In genomic region chr7:30564243-30564892, GRCh38 we compare ENCODE assay signal across 8 cellular contexts. TPM values are rescaled to one million over a fixed set of nuclear protein-coding genes. Genes with fewer than 3 reads are reported as not detected.
A peak's percentile ranks its signal among the peaks of the same experiment; 100 is the strongest.
DNase-seq lines count a peak whose midpoint lies in the region; ATAC-seq and TF ChIP-seq lines count a peak whose summit lies in the region.

No MANE protein-coding gene starts in this region.

- H3K36me3 ChIP-seq in kidney epithelial cell (ENCODE audit: control insufficient read depth, insufficient read depth, low read length): peaks cover 1% of the 10 kb centered on the region

- peak; percentile 79 for DNase-seq in AG10803 (ENCODE audit: low read depth)
- DNase-seq in NCI-H226: peak; percentile 86
- DNase-seq in activated CD4-positive, CD25-positive, alpha-beta regulatory T cell (lab: John Stamatoyannopoulos, UW): peak; percentile 46 to 75 (median 57)
- peak in 60 of 61 donors; percentile 25 to 93 (median 76) for DNase-seq in caudate nucleus (lab: John Stamatoyannopoulos, UW)
- DNase-seq in kidney epithelial cell (ENCODE audit: low read depth): peak; percentile 43
- DNase-seq in stimulated activated CD4-positive, alpha-beta T cell treated with anti-CD3 and anti-CD28 coated beads, Interleukin-2, amount 100 ng/mL, for 24 hours: peak; percentile 80 to 81

- no peaks in the 10 kb centered on the region for H3K27me3 ChIP-seq in kidney epithelial cell (ENCODE audit: control insufficient read depth, insufficient read depth, low read length)

- H3K4me3 ChIP-seq in AG10803 (ENCODE audit: low read length) (no peak overlapping the region), kidney epithelial cell (ENCODE audit: low read depth, low read length) (no peak overlapping the region)

- ATAC-seq in GM18909 (IDR thresholded peaks at IDR 0.05; ENCODE audit: poor library complexity, unreplicated experiment) (peak; percentile 84), HG03159 (IDR thresholded peaks at IDR 0.05; ENCODE audit: unreplicated experiment) (peak; percentile 79)

- TF ChIP-seq CTCF in AG10803 (conservative IDR thresholded peaks at IDR 0.05; ENCODE audit: low read length) (peak; percentile 89), kidney epithelial cell (IDR thresholded peaks at IDR 0.05; ENCODE audit: insufficient read depth, low read length, poor library complexity, severe bottlenecking) (peak; percentile 78)

- H3K27ac ChIP-seq in caudate nucleus (ENCODE audit: low read depth, low read length): no peak overlapping the region

RNA-seq across cellular contexts. Expression of gene GARS1, which starts 30.3 kb away (rescaled TPM):
- total RNA-seq in kidney epithelial cell: 354 and 421 TPM in 2 replicates

RNA-seq across cellular contexts. Expression of gene GGCT, which starts 59.7 kb away (rescaled TPM):
- 37.8 and 42.0 TPM in 2 replicates for total RNA-seq in kidney epithelial cell
